19 cellular contexts compared by ENCODE assay signal in the genomic region with DNA sequence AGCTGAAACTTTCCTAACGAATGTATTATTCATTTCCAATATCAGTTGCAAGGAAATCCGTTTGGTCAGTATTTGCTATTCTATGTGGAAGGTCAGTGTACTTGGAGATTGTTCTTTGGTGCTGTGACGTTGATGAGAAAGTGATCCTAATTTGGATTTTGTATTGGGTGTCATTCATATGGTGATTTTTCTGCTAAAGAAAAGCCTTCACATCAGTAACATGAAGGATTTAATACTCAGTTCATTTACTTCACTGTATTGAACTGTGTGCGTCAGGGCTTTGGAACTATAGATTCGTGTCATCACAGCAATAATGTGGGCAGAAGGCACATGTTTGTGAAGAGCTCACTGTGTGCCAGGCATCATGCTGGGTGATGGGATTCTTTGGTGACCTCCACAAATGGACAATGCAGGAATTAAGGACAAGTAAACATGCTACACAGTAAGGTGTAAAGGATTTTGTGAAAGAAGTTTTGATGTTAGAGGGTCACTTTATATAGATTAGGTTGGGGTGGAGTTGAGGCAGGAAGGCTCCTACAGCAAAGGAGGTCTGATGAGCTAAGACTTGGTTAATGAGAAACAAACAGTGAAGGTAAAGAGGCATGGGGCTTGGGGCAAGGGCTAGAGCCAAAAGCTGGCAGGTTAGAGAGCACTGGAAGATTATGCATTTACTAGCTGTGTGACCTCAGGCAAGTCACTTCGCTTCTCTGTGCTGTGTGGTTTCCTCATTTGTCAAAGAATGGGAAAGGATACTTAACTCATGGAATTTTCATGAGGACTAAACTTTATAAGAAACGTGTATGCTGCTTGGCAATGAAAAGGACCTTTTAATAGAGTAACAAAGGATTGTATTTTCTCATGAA. TPM values are rescaled to one million over a fixed set of nuclear protein-coding genes. Genes with fewer than 3 reads are reported as not detected.
A peak's percentile ranks its signal among the peaks of the same experiment; 100 is the strongest.
DNase-seq lines count a peak whose midpoint lies in the region; ATAC-seq, FAIRE-seq and TF ChIP-seq lines count a peak whose summit lies in the region.
"Had no signal": no experiment of that assay in that cellular context is flagged by ENCODE, and none has a peak within 500 bp of the region (broad histone marks: within the 10 kb centered on the region; RNA-seq: fewer than 3 reads in every experiment).

No MANE protein-coding gene starts in this region.

- DNase-seq in CD4-positive, alpha-beta memory T cell = no peak
- DNase-seq in GM19239 (ENCODE audit: insufficient read length, low spot score) = no peak
- DNase-seq in T-helper 17 cell = no peak
- no peak for DNase-seq in naive thymus-derived CD4-positive, alpha-beta T cell
- DNase-seq in urothelium cell line (ENCODE audit: low spot score) = no peak
- no peak for DNase-seq in stomach
- DNase-seq: activated CD8-positive, alpha-beta memory T cell treated with anti-CD3 and anti-CD28 coated beads, Interleukin-2, amount 50 U/mL, for 48 hours; activated naive CD4-positive, alpha-beta T cell treated with Interleukin-2 at 50 U/mL for 16 hours; BE2C; KBM-7; nephron progenitor cell; psoas muscle; small intestine; stimulated activated CD4-positive, alpha-beta T cell treated with anti-CD3 and anti-CD28 coated beads, Interleukin-4, amount 100 ng/mL, for 4 hours had no signal

- TF ChIP-seq POLR2A in stomach (IDR thresholded peaks at IDR 0.05) = no peak

- no peak for TF ChIP-seq EP300 in stomach (IDR thresholded peaks at IDR 0.05)

- peak overlapping the region in 4 of 7 donors; percentile 3 to 74 (median 10) for H3K27ac Mint-ChIP-seq in CD4-positive, alpha-beta memory T cell
- H3K27ac Mint-ChIP-seq in T-helper 17 cell = peak overlapping the region; percentile 39
- H3K27ac Mint-ChIP-seq in naive thymus-derived CD4-positive, alpha-beta T cell = peak overlapping the region in 4 of 9 donors; percentile 6 to 54 (median 21)
- H3K27ac Mint-ChIP-seq: nephron progenitor cell had no signal

- H3K4me3 Mint-ChIP-seq in CD4-positive, alpha-beta memory T cell = peak overlapping the region in 6 of 8 donors; percentile 2 to 67 (median 31)
- peak overlapping the region; percentile 55 for H3K4me3 Mint-ChIP-seq in T-helper 17 cell
- H3K4me3 Mint-ChIP-seq in naive thymus-derived CD4-positive, alpha-beta T cell = peak overlapping the region in 8 of 10 donors; percentile 8 to 68 (median 35)
- H3K4me3 Mint-ChIP-seq: nephron progenitor cell had no signal

- H3K27me3 ChIP-seq in CD4-positive, alpha-beta memory T cell (ENCODE audit: insufficient read depth, low read length) = no peaks in the 10 kb centered on the region
- H3K27me3 ChIP-seq in naive thymus-derived CD4-positive, alpha-beta T cell (ENCODE audit: control insufficient read depth in 2 of 2, insufficient read depth in 2 of 2, low read length in 2 of 2) = no peaks in the 10 kb centered on the region
- H3K27me3 ChIP-seq in stomach = no peaks in the 10 kb centered on the region
- H3K27me3 ChIP-seq: BE2C had no signal

- H3K4me3 ChIP-seq in CD4-positive, alpha-beta memory T cell (ENCODE audit: low read length in 2 of 2) = no peak overlapping the region
- H3K4me3 ChIP-seq in naive thymus-derived CD4-positive, alpha-beta T cell (ENCODE audit: low read length) = no peak overlapping the region
- no peak overlapping the region for H3K4me3 ChIP-seq in stomach
- H3K4me3 ChIP-seq: psoas muscle had no signal

- no peaks in the 10 kb centered on the region for H3K27me3 Mint-ChIP-seq in CD4-positive, alpha-beta memory T cell
- H3K27me3 Mint-ChIP-seq in T-helper 17 cell = no peaks in the 10 kb centered on the region
- H3K27me3 Mint-ChIP-seq in naive thymus-derived CD4-positive, alpha-beta T cell = no peaks in the 10 kb centered on the region

- WGBS in stomach, 5 donors = 65 to 72% (median 68%) methylated on average over 7 of the region's 7 CpGs

- H3K27ac ChIP-seq in CD4-positive, alpha-beta memory T cell (ENCODE audit: low read depth, low read length) = no peak overlapping the region
- H3K27ac ChIP-seq in naive thymus-derived CD4-positive, alpha-beta T cell (ENCODE audit: low read depth, low read length) = no peak overlapping the region
- no peak overlapping the region for H3K27ac ChIP-seq in stomach
- H3K27ac ChIP-seq: HL-60, psoas muscle had no signal

- H3K36me3 Mint-ChIP-seq in CD4-positive, alpha-beta memory T cell = peaks cover 12 to 13% of the 10 kb centered on the region in 2 donors
- H3K36me3 Mint-ChIP-seq in T-helper 17 cell (ENCODE audit: low read depth) = peaks cover 2% of the 10 kb centered on the region
- peaks cover 0 to 17% (median 3%) of the 10 kb centered on the region in 5 donors for H3K36me3 Mint-ChIP-seq in naive thymus-derived CD4-positive, alpha-beta T cell

- POLR2A ChIA-PET in CD4-positive, alpha-beta memory T cell (lab: Charles Lee; ENCODE audit: partially characterized antibody) = interaction anchor here (1.0 to 1.3 kb wide), 3 partner anchors 10 to 231 kb away, joined by 3 to 9 read pairs (median 9); partner anchors contain the start of gene ARID1B
- POLR2A ChIA-PET in naive thymus-derived CD4-positive, alpha-beta T cell (lab: Charles Lee) = interaction anchor here (1.0 to 1.7 kb wide), 4 partner anchors 9 to 175 kb away, joined by 3 to 6 read pairs (median 5); no protein-coding TSS in a partner anchor

- CTCF ChIA-PET in CD4-positive, alpha-beta memory T cell (lab: Charles Lee; ENCODE audit: partially characterized antibody) = no interaction called here
- CTCF ChIA-PET in naive thymus-derived CD4-positive, alpha-beta T cell (lab: Charles Lee) = no interaction called here

- TF ChIP-seq CTCF in stomach (IDR thresholded peaks at IDR 0.05) = no peak

- FAIRE-seq in GM19239 (lab: Jason Lieb, UNC) = peak; percentile 23
- FAIRE-seq in urothelium cell line (lab: Jason Lieb, UNC) = no peak
- FAIRE-seq: islet of Langerhans, small intestine had no signal

- intact Hi-C loops in CD4-positive, alpha-beta memory T cell (cut with micrococcal nuclease) = loop anchor here (10.0 kb wide), 2 partner anchors 155 to 595 kb away; partner anchors contain the start of gene ZDHHC14
- intact Hi-C loops in naive thymus-derived CD4-positive, alpha-beta T cell (cut with micrococcal nuclease) = no loop called here
- intact Hi-C loops in stomach (cut with DNase I; ENCODE audit: low total_unique reads) = loop anchor here (10.0 kb wide), 1 partner anchor 235 kb away; no protein-coding TSS in a partner anchor

- H3K36me3 ChIP-seq in CD4-positive, alpha-beta memory T cell (ENCODE audit: insufficient read depth, low read length) = no peaks in the 10 kb centered on the region
- no peaks in the 10 kb centered on the region for H3K36me3 ChIP-seq in naive thymus-derived CD4-positive, alpha-beta T cell (ENCODE audit: control insufficient read depth in 2 of 3, insufficient read depth in 3 of 3, low read length in 3 of 3)
- H3K36me3 ChIP-seq in stomach = peaks cover 0 to 6% (median 0%) of the 10 kb centered on the region in 4 donors

- no peak for ATAC-seq in T-helper 17 cell
- ATAC-seq in naive thymus-derived CD4-positive, alpha-beta T cell = no peak
- no peak for ATAC-seq in GM19324 (IDR thresholded peaks at IDR 0.05; ENCODE audit: low FRiP score, unreplicated experiment)
- ATAC-seq: Panc1, psoas muscle, SK-N-SH treated with all-trans-retinoic acid at 6 μM for 48 hours had no signal

- peaks cover 98% of the 10 kb centered on the region for H3K4me1 ChIP-seq in CD4-positive, alpha-beta memory T cell (ENCODE audit: insufficient read depth, low read length)
- peaks cover 27 to 49% of the 10 kb centered on the region in 2 donors for H3K4me1 ChIP-seq in naive thymus-derived CD4-positive, alpha-beta T cell (ENCODE audit: control insufficient read depth in 2 of 2, insufficient read depth in 2 of 2, low read length in 2 of 2)
- H3K4me1 ChIP-seq in stomach = peaks cover 31 to 99% (median 65%) of the 10 kb centered on the region in 4 donors

- H3K9me3 ChIP-seq in CD4-positive, alpha-beta memory T cell (ENCODE audit: control insufficient read depth in 1 of 2, low read length in 2 of 2) = no peaks in the 10 kb centered on the region
- no peaks in the 10 kb centered on the region for H3K9me3 ChIP-seq in T-helper 17 cell (ENCODE audit: control insufficient read depth, low read length, poor library complexity, severe bottlenecking)
- no peaks in the 10 kb centered on the region for H3K9me3 ChIP-seq in naive thymus-derived CD4-positive, alpha-beta T cell (ENCODE audit: control insufficient read depth in 2 of 3, low read length in 3 of 3)
- H3K9me3 ChIP-seq in stomach = no peaks in the 10 kb centered on the region
- H3K9me3 ChIP-seq: BE2C, psoas muscle had no signal

- no peaks in the 10 kb centered on the region for H3K9me3 Mint-ChIP-seq in CD4-positive, alpha-beta memory T cell
- no peaks in the 10 kb centered on the region for H3K9me3 Mint-ChIP-seq in naive thymus-derived CD4-positive, alpha-beta T cell
- H3K9me3 Mint-ChIP-seq: nephron progenitor cell had no signal

- H3K4me1 Mint-ChIP-seq in CD4-positive, alpha-beta memory T cell = peaks cover 72 to 94% (median 82%) of the 10 kb centered on the region in 4 donors
- H3K4me1 Mint-ChIP-seq in T-helper 17 cell = peaks cover 60% of the 10 kb centered on the region
- peaks cover 53 to 97% (median 92%) of the 10 kb centered on the region in 7 donors for H3K4me1 Mint-ChIP-seq in naive thymus-derived CD4-positive, alpha-beta T cell

RNA-seq across cellular contexts. Expression of gene ARID1B, which starts 12.1 kb away (rescaled TPM):
- 100 to 1,000 TPM; 118 to 131 TPM for total RNA-seq in CD4-positive, alpha-beta memory T cell
- 10 to 100 TPM in 1 of 2 donors, 1 to 10 TPM in 1; 5.4 to 26.5 TPM for polyA plus RNA-seq in CD4-positive, alpha-beta memory T cell
- total RNA-seq in T-helper 17 cell (100 to 1,000 TPM; 149 to 158 TPM), stomach (100 to 1,000 TPM in 3 of 5 donors, 10 to 100 TPM in 2; 31.3 to 183 (median 142) TPM)
- total RNA-seq in naive thymus-derived CD4-positive, alpha-beta T cell = 100 to 1,000 TPM in 4 of 5 experiments, 10 to 100 TPM in 1; 88.8 to 164 (median 141) TPM
- polyA plus RNA-seq in naive thymus-derived CD4-positive, alpha-beta T cell = 10 to 100 TPM; 17.5 to 21.0 TPM
- 1 to 10 TPM; 8.8 to 9.2 (median 9.0) TPM for polyA plus RNA-seq in stomach

Comparison
In these comparisons a context has a peak if more than half of its experiments do, and no peak if none do; other contexts are left out.
1. intact Hi-C loops: an anchor here in CD4-positive, alpha-beta memory T cell (10.0 kb wide) and stomach (10.0 kb wide); none called in naive thymus-derived CD4-positive, alpha-beta T cell.